ENCODE assay signal across 12 cellular contexts in the genomic region with DNA sequence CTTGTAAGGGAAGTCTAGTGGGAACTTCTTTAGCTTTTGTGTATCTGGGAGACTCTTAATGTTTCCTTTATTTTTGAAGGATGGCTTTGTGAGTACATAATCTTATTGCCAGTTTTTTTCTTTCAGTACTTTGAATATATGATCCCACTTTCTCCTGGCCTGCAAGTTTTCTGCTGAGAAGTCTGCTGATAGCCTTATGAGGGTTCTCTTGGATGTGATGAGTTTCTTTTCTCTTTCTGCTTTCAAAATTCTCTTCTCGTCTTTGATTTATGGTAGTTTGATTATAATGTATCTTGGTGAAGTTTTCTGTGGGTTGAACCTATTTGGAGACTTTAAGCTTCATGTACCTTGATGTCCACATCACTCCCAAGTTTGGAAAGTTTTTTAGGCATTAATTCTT. TPM values are rescaled to one million over a fixed set of nuclear protein-coding genes. Genes with fewer than 3 reads are reported as not detected.
"Had no signal": no experiment of that assay in that cellular context is flagged by ENCODE, and none has a peak within 500 bp of the region (broad histone marks: within the 10 kb centered on the region; RNA-seq: fewer than 3 reads in every experiment).

No MANE protein-coding gene starts in this region.

- H3K4me2 ChIP-seq: GM23338 had no signal

- DNase-seq: GM23248, GOT3, H7, H9, HCEC 1CT, HFFc6 had no signal

- H3K27ac ChIP-seq: GM23248 had no signal

- H3K4me1 ChIP-seq: HAP-1 had no signal

- FAIRE-seq: H1, H54 had no signal

- H3K36me3 ChIP-seq: HAP-1 had no signal

- H3K4me3 ChIP-seq: GM23248, GM23338, HAP-1 had no signal

- H3K9me3 ChIP-seq: HAP-1 had no signal

- H2AFZ ChIP-seq: GM23248, GM23338 had no signal

- ATAC-seq: GM23338, HCT116 had no signal

- H3K9ac ChIP-seq: GM23248 had no signal

RNA-seq across cellular contexts. Expression of a gene that starts 28.1 kb away (rescaled TPM):
- total RNA-seq: GM23248, H4, H7, HFFc6 had no signal
- polyA plus RNA-seq: GM23248 had no signal

RNA-seq across cellular contexts. Expression of a gene that starts 35.0 kb away (rescaled TPM):
- total RNA-seq: GM23248, GM23338, H1, H4, H7, H9, HFFc6 had no signal
- polyA plus RNA-seq: GM23248, GM23338, H1 had no signal
